8 cellular contexts compared by ENCODE assay signal in the genomic region with DNA sequence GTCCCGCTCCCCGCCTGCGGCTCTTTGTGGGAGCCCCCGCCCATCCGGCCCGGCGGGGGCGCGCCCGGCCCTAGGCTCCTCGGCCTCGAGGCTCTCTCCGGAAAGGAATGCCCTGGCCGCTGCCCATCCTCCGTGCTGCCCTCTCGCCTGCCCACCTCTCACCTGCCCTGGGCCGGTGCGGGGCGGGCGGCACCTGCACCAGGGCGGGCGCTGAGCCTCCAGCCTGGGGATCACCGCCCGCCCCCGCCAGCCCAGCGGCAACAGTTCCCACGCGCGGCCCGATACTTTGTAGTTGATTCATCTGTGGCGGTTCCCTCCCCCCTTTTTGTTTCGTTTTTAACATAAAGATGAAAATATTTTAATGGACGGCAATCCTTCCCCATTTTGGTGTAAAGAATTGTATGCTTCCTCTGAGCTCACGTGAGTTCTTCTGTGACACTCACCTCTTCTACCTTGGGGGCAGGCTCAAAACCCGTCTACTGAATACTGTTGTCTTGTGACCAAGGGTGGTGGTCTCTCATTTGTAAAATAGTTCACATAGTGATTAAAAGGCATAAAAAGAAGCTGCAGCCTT.
DNase-seq lines count a peak whose midpoint lies in the region; ATAC-seq lines count a peak whose summit lies in the region.

No MANE protein-coding gene starts in this region.

- no peaks in the 10 kb centered on the region for H3K36me3 ChIP-seq in SK-N-MC (ENCODE audit: insufficient read depth, low read length)

- H3K9ac ChIP-seq in SK-N-MC (ENCODE audit: insufficient read length): peak overlapping the region; percentile 68

- H3K4me3 ChIP-seq in SK-N-MC: peak overlapping the region; percentile 90
- peak overlapping the region; percentile 79 for H3K4me3 ChIP-seq in iPS-18c (ENCODE audit: insufficient read depth, low read depth, low read length)

- H3K4me1 Mint-ChIP-seq in activated naive CD8-positive, alpha-beta T cell treated with anti-CD3 and anti-CD28 coated beads, Interleukin-2, amount 50 U/mL, for 24 hours: peaks cover 68% of the 10 kb centered on the region

- peak overlapping the region; percentile 96 for H3K4me3 Mint-ChIP-seq in activated naive CD8-positive, alpha-beta T cell treated with anti-CD3 and anti-CD28 coated beads, Interleukin-2, amount 50 U/mL, for 24 hours

- H3K27ac Mint-ChIP-seq in activated naive CD8-positive, alpha-beta T cell treated with anti-CD3 and anti-CD28 coated beads, Interleukin-2, amount 50 U/mL, for 24 hours: peak overlapping the region; percentile 93

- peak; percentile 68 for DNase-seq in NCI-H2171 treated with DMSO at 0.1 percent for 48 hours (lab: John Stamatoyannopoulos, UW)
- no peak for DNase-seq in NCI-H2171 (lab: John Stamatoyannopoulos, UW)
- no peak for DNase-seq in SK-N-MC (ENCODE audit: low read depth, low spot score)
- DNase-seq in activated naive CD8-positive, alpha-beta T cell treated with anti-CD3 and anti-CD28 coated beads, Interleukin-2, amount 50 U/mL, for 24 hours: peak; percentile 81
- DNase-seq in stimulated activated CD4-positive, alpha-beta T cell treated with anti-CD3 and anti-CD28 coated beads, Interleukin-2, amount 100 ng/mL, for 24 hours: peak; percentile 85 to 86
- DNase-seq in NCI-H1105 (lab: John Stamatoyannopoulos, UW): no peak

- H3K27me3 Mint-ChIP-seq in activated naive CD8-positive, alpha-beta T cell treated with anti-CD3 and anti-CD28 coated beads, Interleukin-2, amount 50 U/mL, for 24 hours: no peaks in the 10 kb centered on the region

- no peaks in the 10 kb centered on the region for H3K9me3 Mint-ChIP-seq in activated naive CD8-positive, alpha-beta T cell treated with anti-CD3 and anti-CD28 coated beads, Interleukin-2, amount 50 U/mL, for 24 hours

- peaks cover 12% of the 10 kb centered on the region for H3K36me3 Mint-ChIP-seq in activated naive CD8-positive, alpha-beta T cell treated with anti-CD3 and anti-CD28 coated beads, Interleukin-2, amount 50 U/mL, for 24 hours (ENCODE audit: low read depth)

- H3K9me3 ChIP-seq in SK-N-MC (ENCODE audit: low read depth, low read length) (no peaks in the 10 kb centered on the region), iPS-18c (ENCODE audit: control insufficient read depth, insufficient read depth, low read length) (peaks cover 2% of the 10 kb centered on the region)

- no peak for ATAC-seq in activated naive CD8-positive, alpha-beta T cell treated with anti-CD3 and anti-CD28 coated beads, Interleukin-2, amount 50 U/mL, for 24 hours
- no peak for ATAC-seq in HG03196 (IDR thresholded peaks at IDR 0.05; ENCODE audit: unreplicated experiment)

- H3K27ac ChIP-seq in SK-N-MC: peak overlapping the region; percentile 74; the same call in 1 of the 2 replicates

Comparison
In these comparisons a context has a peak if more than half of its experiments do, and no peak if none do; other contexts are left out.
1. DNase-seq: peak in NCI-H2171 treated with DMSO at 0.1 percent for 48 hours (single experiment), activated naive CD8-positive, alpha-beta T cell treated with anti-CD3 and anti-CD28 coated beads, Interleukin-2, amount 50 U/mL, for 24 hours (single experiment) and stimulated activated CD4-positive, alpha-beta T cell treated with anti-CD3 and anti-CD28 coated beads, Interleukin-2, amount 100 ng/mL, for 24 hours (2 of 2); none in NCI-H2171 (single experiment), SK-N-MC (single experiment) and NCI-H1105 (single experiment).